Comparison of ENCODE assay signal across 1 cellular context in the genomic region with DNA sequence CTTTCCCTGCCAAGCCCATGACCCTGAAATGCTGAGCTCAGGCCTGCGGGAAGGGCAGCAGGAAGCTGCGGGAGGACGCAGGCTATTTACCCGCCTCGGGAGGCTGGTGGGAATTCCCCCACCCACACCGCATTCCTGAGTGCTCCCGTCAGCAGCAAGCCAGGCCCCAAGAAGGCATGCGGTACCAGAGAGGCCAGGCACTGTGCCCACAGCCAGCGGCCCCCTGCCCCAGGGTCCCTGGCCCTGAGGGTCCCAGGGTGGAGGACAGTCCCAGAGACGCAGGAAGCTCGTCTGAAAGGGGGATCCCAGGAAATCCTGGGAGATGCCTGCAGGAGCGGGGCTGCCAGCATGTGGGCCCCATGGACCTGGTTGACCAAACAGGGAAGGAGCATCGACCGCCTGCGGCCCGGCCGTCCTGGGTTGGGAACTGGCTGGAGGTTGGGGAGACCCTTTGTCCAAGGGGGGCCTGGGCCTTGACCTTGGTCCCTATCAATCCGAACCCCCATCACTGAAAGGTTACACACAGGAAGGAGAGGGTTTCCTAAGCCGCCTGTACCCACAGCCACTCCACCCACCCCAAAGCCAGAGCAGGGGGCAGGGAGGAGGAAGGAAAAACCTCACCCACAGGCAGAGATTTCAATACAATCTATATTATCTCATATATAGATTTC.
TF ChIP-seq lines count a peak whose summit lies in the region.

No MANE protein-coding gene starts in this region.

TF ChIP-seq in HepG2, 621 proteins besides CTCF, POLR2A, EP300 and RAD21 (continued from another document and continues in another):
- TF ChIP-seq NFIC (IDR thresholded peaks at IDR 0.05; ENCODE audit: low read length) (no peak), ATF7-NPFF (CRISPR knock-in tag; IDR thresholded peaks at IDR 0.05; ENCODE audit: low read depth) (0 out of 2 replicates have a peak, but pooled peaks have one; percentile 53), GTF2F1 (IDR thresholded peaks at IDR 0.05; ENCODE audit: low read length) (no peak), ZFP37 (CRISPR knock-in tag; IDR thresholded peaks at IDR 0.05; ENCODE audit: borderline replicate concordance) (peak; percentile 69), ZNF792 (CRISPR knock-in tag; IDR thresholded peaks at IDR 0.05) (peak; percentile 48; the same call in 1 of the 2 replicates), PHF20 (CRISPR knock-in tag; IDR thresholded peaks at IDR 0.05) (no peak), ZNF225 (CRISPR knock-in tag; IDR thresholded peaks at IDR 0.05) (no peak), ZNF878 (CRISPR knock-in tag; IDR thresholded peaks at IDR 0.05) (no peak; the same call in 1 of the 2 replicates), EED (CRISPR knock-in tag; IDR thresholded peaks at IDR 0.05) (no peak), PRPF4 (IDR thresholded peaks at IDR 0.05; ENCODE audit: low read depth, low read length, poor library complexity, severe bottlenecking) (no peak), ZNF562 (CRISPR knock-in tag; IDR thresholded peaks at IDR 0.05; ENCODE audit: borderline replicate concordance) (no peak), ZNF484 (CRISPR knock-in tag; IDR thresholded peaks at IDR 0.05; ENCODE audit: borderline replicate concordance, low read depth) (no peak), KLF6 (CRISPR knock-in tag; IDR thresholded peaks at IDR 0.05) (no peak), ZNF350 (CRISPR knock-in tag; IDR thresholded peaks at IDR 0.05; ENCODE audit: borderline replicate concordance, low read depth) (peak; percentile 44; the same call in 1 of the 2 replicates), ZBTB21 (CRISPR knock-in tag; IDR thresholded peaks at IDR 0.05) (no peak), FOXA1 (IDR thresholded peaks at IDR 0.05) (no peak), FOXA1 (CRISPR knock-in tag; IDR thresholded peaks at IDR 0.05) (peak; percentile 83), ARID2 (CRISPR knock-in tag; IDR thresholded peaks at IDR 0.05; ENCODE audit: borderline replicate concordance) (no peak), NR1H2 (CRISPR knock-in tag; IDR thresholded peaks at IDR 0.05; ENCODE audit: borderline replicate concordance, low read depth) (no peak), DNMT1 (CRISPR knock-in tag; IDR thresholded peaks at IDR 0.05) (no peak), NFATC3 (CRISPR knock-in tag; IDR thresholded peaks at IDR 0.05) (no peak), ZNF883 (CRISPR knock-in tag; IDR thresholded peaks at IDR 0.05; ENCODE audit: not compliant biosample characterization) (no peak), ERF (CRISPR knock-in tag; IDR thresholded peaks at IDR 0.05) (peak; percentile 76; the same call in 1 of the 2 replicates), IKZF1 (IDR thresholded peaks at IDR 0.05) (no peak), LRRFIP1 (CRISPR knock-in tag; conservative IDR thresholded peaks at IDR 0.05) (no peak), ZBTB3 (CRISPR knock-in tag; IDR thresholded peaks at IDR 0.05; ENCODE audit: borderline replicate concordance, low read depth) (no peak), ZNF460 (CRISPR knock-in tag; IDR thresholded peaks at IDR 0.05; ENCODE audit: borderline replicate concordance) (no peak), ZNF773 (CRISPR knock-in tag; IDR thresholded peaks at IDR 0.05; ENCODE audit: borderline replicate concordance) (no peak), YEATS4 (CRISPR knock-in tag; IDR thresholded peaks at IDR 0.05; ENCODE audit: borderline replicate concordance) (peak; percentile 69), ZNF652 (CRISPR knock-in tag; IDR thresholded peaks at IDR 0.05; ENCODE audit: borderline replicate concordance, low read depth) (0 out of 2 replicates have a peak, but pooled peaks have one; percentile 10), CREM (IDR thresholded peaks at IDR 0.05) (peak; percentile 30; the same call in 1 of the 2 replicates), CREM (CRISPR knock-in tag; IDR thresholded peaks at IDR 0.05) (no peak), HDAC1 (CRISPR knock-in tag; IDR thresholded peaks at IDR 0.05) (peak; percentile 87), ZNF788 (CRISPR knock-in tag; IDR thresholded peaks at IDR 0.05; ENCODE audit: borderline replicate concordance) (peak; percentile 67; the same call in 1 of the 2 replicates), ZNF7 (CRISPR knock-in tag; IDR thresholded peaks at IDR 0.05) (no peak), KAT8 (CRISPR knock-in tag; IDR thresholded peaks at IDR 0.05) (peak; percentile 57; the same call in 1 of the 2 replicates), HNRNPLL (IDR thresholded peaks at IDR 0.05; ENCODE audit: low read depth, low read length, poor library complexity, severe bottlenecking) (peak; percentile 65), RFX5 (IDR thresholded peaks at IDR 0.05; ENCODE audit: low read depth, low read length) (no peak), ZNF567 (CRISPR knock-in tag; IDR thresholded peaks at IDR 0.05; ENCODE audit: borderline replicate concordance) (no peak), GATAD2A (CRISPR knock-in tag; IDR thresholded peaks at IDR 0.05) (peak; percentile 85), EZH2 (conservative IDR thresholded peaks at IDR 0.05; ENCODE audit: low read depth, low read length) (no peak), ZBTB4 (CRISPR knock-in tag; IDR thresholded peaks at IDR 0.05; ENCODE audit: borderline replicate concordance) (peak; percentile 77; the same call in 1 of the 2 replicates), HES4 (CRISPR knock-in tag; IDR thresholded peaks at IDR 0.05; ENCODE audit: borderline replicate concordance) (no peak), TGIF2 (CRISPR knock-in tag; IDR thresholded peaks at IDR 0.05) (no peak), ZBTB33 (CRISPR knock-in tag; IDR thresholded peaks at IDR 0.05) (peak; percentile 11; the same call in 1 of the 2 replicates)
- TF ChIP-seq, protein P1, sequence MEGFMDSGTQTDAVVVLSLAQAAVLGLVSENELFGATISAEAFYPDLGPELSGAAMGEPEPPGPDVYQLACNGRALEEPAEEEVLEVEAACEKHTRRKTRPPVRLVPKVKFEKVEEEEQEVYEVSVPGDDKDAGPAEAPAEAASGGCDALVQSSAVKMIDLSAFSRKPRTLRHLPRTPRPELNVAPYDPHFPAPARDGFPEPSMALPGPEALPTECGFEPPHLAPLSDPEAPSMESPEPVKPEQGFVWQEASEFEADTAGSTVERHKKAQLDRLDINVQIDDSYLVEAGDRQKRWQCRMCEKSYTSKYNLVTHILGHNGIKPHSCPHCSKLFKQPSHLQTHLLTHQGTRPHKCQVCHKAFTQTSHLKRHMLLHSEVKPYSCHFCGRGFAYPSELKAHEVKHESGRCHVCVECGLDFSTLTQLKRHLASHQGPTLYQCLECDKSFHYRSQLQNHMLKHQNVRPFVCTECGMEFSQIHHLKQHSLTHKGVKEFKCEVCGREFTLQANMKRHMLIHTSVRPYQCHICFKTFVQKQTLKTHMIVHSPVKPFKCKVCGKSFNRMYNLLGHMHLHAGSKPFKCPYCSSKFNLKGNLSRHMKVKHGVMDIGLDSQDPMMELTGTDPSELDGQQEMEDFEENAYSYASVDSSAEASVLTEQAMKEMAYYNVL (CRISPR knock-in tag; IDR thresholded peaks at IDR 0.05; ENCODE audit: borderline replicate concordance), result no peak
- TF ChIP-seq, protein P2, sequence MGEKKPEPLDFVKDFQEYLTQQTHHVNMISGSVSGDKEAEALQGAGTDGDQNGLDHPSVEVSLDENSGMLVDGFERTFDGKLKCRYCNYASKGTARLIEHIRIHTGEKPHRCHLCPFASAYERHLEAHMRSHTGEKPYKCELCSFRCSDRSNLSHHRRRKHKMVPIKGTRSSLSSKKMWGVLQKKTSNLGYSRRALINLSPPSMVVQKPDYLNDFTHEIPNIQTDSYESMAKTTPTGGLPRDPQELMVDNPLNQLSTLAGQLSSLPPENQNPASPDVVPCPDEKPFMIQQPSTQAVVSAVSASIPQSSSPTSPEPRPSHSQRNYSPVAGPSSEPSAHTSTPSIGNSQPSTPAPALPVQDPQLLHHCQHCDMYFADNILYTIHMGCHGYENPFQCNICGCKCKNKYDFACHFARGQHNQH (CRISPR knock-in tag; IDR thresholded peaks at IDR 0.05), result peak; percentile 49; the same call in 1 of the 2 replicates
- TF ChIP-seq, protein P3, sequence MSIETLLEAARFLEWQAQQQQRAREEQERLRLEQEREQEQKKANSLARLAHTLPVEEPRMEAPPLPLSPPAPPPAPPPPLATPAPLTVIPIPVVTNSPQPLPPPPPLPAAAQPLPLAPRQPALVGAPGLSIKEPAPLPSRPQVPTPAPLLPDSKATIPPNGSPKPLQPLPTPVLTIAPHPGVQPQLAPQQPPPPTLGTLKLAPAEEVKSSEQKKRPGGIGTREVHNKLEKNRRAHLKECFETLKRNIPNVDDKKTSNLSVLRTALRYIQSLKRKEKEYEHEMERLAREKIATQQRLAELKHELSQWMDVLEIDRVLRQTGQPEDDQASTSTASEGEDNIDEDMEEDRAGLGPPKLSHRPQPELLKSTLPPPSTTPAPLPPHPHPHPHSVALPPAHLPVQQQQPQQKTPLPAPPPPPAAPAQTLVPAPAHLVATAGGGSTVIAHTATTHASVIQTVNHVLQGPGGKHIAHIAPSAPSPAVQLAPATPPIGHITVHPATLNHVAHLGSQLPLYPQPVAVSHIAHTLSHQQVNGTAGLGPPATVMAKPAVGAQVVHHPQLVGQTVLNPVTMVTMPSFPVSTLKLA (IDR thresholded peaks at IDR 0.05), result no peak
- TF ChIP-seq, protein P4, sequence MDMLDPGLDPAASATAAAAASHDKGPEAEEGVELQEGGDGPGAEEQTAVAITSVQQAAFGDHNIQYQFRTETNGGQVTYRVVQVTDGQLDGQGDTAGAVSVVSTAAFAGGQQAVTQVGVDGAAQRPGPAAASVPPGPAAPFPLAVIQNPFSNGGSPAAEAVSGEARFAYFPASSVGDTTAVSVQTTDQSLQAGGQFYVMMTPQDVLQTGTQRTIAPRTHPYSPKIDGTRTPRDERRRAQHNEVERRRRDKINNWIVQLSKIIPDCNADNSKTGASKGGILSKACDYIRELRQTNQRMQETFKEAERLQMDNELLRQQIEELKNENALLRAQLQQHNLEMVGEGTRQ (IDR thresholded peaks at IDR 0.05; ENCODE audit: low read depth, low read length), result no peak
- TF ChIP-seq, protein P4 (CRISPR knock-in tag; IDR thresholded peaks at IDR 0.05; ENCODE audit: borderline replicate concordance), result no peak; the same call in 1 of the 2 replicates
- TF ChIP-seq, protein P5, sequence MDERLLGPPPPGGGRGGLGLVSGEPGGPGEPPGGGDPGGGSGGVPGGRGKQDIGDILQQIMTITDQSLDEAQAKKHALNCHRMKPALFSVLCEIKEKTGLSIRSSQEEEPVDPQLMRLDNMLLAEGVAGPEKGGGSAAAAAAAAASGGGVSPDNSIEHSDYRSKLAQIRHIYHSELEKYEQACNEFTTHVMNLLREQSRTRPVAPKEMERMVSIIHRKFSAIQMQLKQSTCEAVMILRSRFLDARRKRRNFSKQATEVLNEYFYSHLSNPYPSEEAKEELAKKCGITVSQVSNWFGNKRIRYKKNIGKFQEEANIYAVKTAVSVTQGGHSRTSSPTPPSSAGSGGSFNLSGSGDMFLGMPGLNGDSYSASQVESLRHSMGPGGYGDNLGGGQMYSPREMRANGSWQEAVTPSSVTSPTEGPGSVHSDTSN (CRISPR knock-in tag; IDR thresholded peaks at IDR 0.05), result no peak
